In genomic region chr19:32130241-32130753, GRCh38 we compare ENCODE assay signal across 21 cellular contexts.
"Had no signal": no experiment of that assay in that cellular context is flagged by ENCODE, and none has a peak within 500 bp of the region (broad histone marks: within the 10 kb centered on the region; RNA-seq: fewer than 3 reads in every experiment).

No MANE protein-coding gene starts in this region.

- H3K27me3 Mint-ChIP-seq: activated B cell treated with CpG ODN at 0.5 μM for 24 hours; activated CD4-positive, alpha-beta memory T cell treated with anti-CD3 and anti-CD28 coated beads, Interleukin-2, amount 10 ng/mL, durations not matched to agents 7 days and 5 days; activated naive CD8-positive, alpha-beta T cell treated with anti-CD3 and anti-CD28 coated beads for 36 hours had no signal

- DNase-seq: activated B cell treated with CpG ODN at 0.5 μM for 24 hours; activated CD4-positive, alpha-beta memory T cell treated with anti-CD3 and anti-CD28 coated beads, Interleukin-2, amount 10 ng/mL, durations not matched to agents 7 days and 5 days; activated CD4-positive, alpha-beta T cell treated with anti-CD3 and anti-CD28 coated beads for 1 hour; activated CD4-positive, alpha-beta T cell treated with anti-CD3 and anti-CD28 coated beads, Interleukin-2, amount 50 U/mL, for 1 hour; activated gamma-delta T cell; activated naive CD4-positive, alpha-beta T cell treated with anti-CD3 and anti-CD28 coated beads for 36 hours; activated naive CD8-positive, alpha-beta T cell treated with anti-CD3 and anti-CD28 coated beads for 36 hours; activated T-cell treated with anti-CD3 and anti-CD28 coated beads for 4 hours; activated T-cell treated with anti-CD3 and anti-CD28 coated beads, Interleukin-2, amount 50 U/mL, for 48 hours; Karpas-422; NCI-H1048; NCI-H146; NCI-H187 treated with DMSO at 0.1 percent for 48 hours; NCI-H2081 treated with DMSO at 0.1 percent for 48 hours; NCI-H446; NCI-H524; SIG-M5; T-helper 2 cell; T1000 had no signal

- H3K9me3 Mint-ChIP-seq: activated CD4-positive, alpha-beta memory T cell treated with anti-CD3 and anti-CD28 coated beads, Interleukin-2, amount 10 ng/mL, durations not matched to agents 7 days and 5 days; activated naive CD8-positive, alpha-beta T cell treated with anti-CD3 and anti-CD28 coated beads for 36 hours; activated T-helper 17 cell treated with anti-CD3 and anti-CD28 coated beads, Interleukin-2, amount 50 U/mL, for 72 hours had no signal

- ATAC-seq: activated T-helper 17 cell treated with anti-CD3 and anti-CD28 coated beads, Interleukin-2, amount 50 U/mL, for 72 hours; K562 had no signal

- H3K36me3 Mint-ChIP-seq: activated naive CD8-positive, alpha-beta T cell treated with anti-CD3 and anti-CD28 coated beads for 36 hours had no signal

- H3K4me3 ChIP-seq: K562 had no signal

- H3K27ac Mint-ChIP-seq: activated B cell treated with CpG ODN at 0.5 μM for 24 hours; activated CD4-positive, alpha-beta memory T cell treated with anti-CD3 and anti-CD28 coated beads, Interleukin-2, amount 10 ng/mL, durations not matched to agents 7 days and 5 days; activated naive CD4-positive, alpha-beta T cell treated with anti-CD3 and anti-CD28 coated beads for 36 hours; activated naive CD8-positive, alpha-beta T cell treated with anti-CD3 and anti-CD28 coated beads for 36 hours; activated T-helper 17 cell treated with anti-CD3 and anti-CD28 coated beads, Interleukin-2, amount 50 U/mL, for 72 hours had no signal

- H3K4me3 Mint-ChIP-seq: activated B cell treated with CpG ODN at 0.5 μM for 24 hours; activated CD4-positive, alpha-beta memory T cell treated with anti-CD3 and anti-CD28 coated beads, Interleukin-2, amount 10 ng/mL, durations not matched to agents 7 days and 5 days; activated naive CD4-positive, alpha-beta T cell treated with anti-CD3 and anti-CD28 coated beads for 36 hours; activated naive CD8-positive, alpha-beta T cell treated with anti-CD3 and anti-CD28 coated beads for 36 hours; activated T-helper 17 cell treated with anti-CD3 and anti-CD28 coated beads, Interleukin-2, amount 50 U/mL, for 72 hours had no signal

- H3K4me1 Mint-ChIP-seq: activated B cell treated with CpG ODN at 0.5 μM for 24 hours; activated CD4-positive, alpha-beta memory T cell treated with anti-CD3 and anti-CD28 coated beads, Interleukin-2, amount 10 ng/mL, durations not matched to agents 7 days and 5 days; activated naive CD8-positive, alpha-beta T cell treated with anti-CD3 and anti-CD28 coated beads for 36 hours; activated T-helper 17 cell treated with anti-CD3 and anti-CD28 coated beads, Interleukin-2, amount 50 U/mL, for 72 hours had no signal
